In genomic region chr6:69370763-69371162, GRCh38 we compare ENCODE assay signal across 26 cellular contexts.
"Had no signal": no experiment of that assay in that cellular context is flagged by ENCODE, and none has a peak within 500 bp of the region (broad histone marks: within the 10 kb centered on the region; RNA-seq: fewer than 3 reads in every experiment).

No MANE protein-coding gene starts in this region.

- H3K4me3 Mint-ChIP-seq: activated CD4-positive, alpha-beta T cell treated with anti-CD3 and anti-CD28 coated beads, Interleukin-2, amount 10 ng/mL, durations not matched to agents 7 days and 5 days; activated CD8-positive, alpha-beta T cell treated with anti-CD3 and anti-CD28 coated beads for 36 hours; activated naive CD8-positive, alpha-beta T cell treated with anti-CD3 and anti-CD28 coated beads, Interleukin-2, amount 50 U/mL, for 24 hours; activated T-helper 1 cell treated with anti-CD3 and anti-CD28 coated beads, Interleukin-12 subunit alpha, Interleukin-12 subunit beta, Interleukin-2, Interleukin-4 antibody, amounts not matched to agents 30 ng/mL and 10 ng/mL and 1 ng/mL, durations not matched to agents 14 hours and 24 hours and 36 hours; naive B cell; neural crest cell had no signal

- H3K9me3 Mint-ChIP-seq: activated CD4-positive, alpha-beta T cell treated with anti-CD3 and anti-CD28 coated beads, Interleukin-2, amount 10 ng/mL, durations not matched to agents 7 days and 5 days; activated naive CD8-positive, alpha-beta T cell treated with anti-CD3 and anti-CD28 coated beads, Interleukin-2, amount 50 U/mL, for 24 hours; activated T-helper 1 cell treated with anti-CD3 and anti-CD28 coated beads, Interleukin-12 subunit alpha, Interleukin-12 subunit beta, Interleukin-2, Interleukin-4 antibody, amounts not matched to agents 30 ng/mL and 10 ng/mL and 1 ng/mL, durations not matched to agents 14 hours and 24 hours and 36 hours; neural crest cell had no signal

- H3K4me1 Mint-ChIP-seq: activated CD4-positive, alpha-beta T cell treated with anti-CD3 and anti-CD28 coated beads, Interleukin-2, amount 10 ng/mL, durations not matched to agents 7 days and 5 days; activated naive CD8-positive, alpha-beta T cell treated with anti-CD3 and anti-CD28 coated beads, Interleukin-2, amount 50 U/mL, for 24 hours; naive B cell; neural crest cell had no signal

- H3K36me3 ChIP-seq: cardiac muscle cell, colonic mucosa, esophagus squamous epithelium, gastrocnemius medialis, lower lobe of right lung, spleen, upper lobe of left lung, WERI-Rb-1 had no signal

- H3K27me3 ChIP-seq: cardiac muscle cell, colonic mucosa, dorsolateral prefrontal cortex, esophagus squamous epithelium, gastrocnemius medialis, spleen, upper lobe of left lung had no signal

- H3K27ac Mint-ChIP-seq: activated CD4-positive, alpha-beta T cell treated with anti-CD3 and anti-CD28 coated beads, Interleukin-2, amount 10 ng/mL, durations not matched to agents 7 days and 5 days; activated CD8-positive, alpha-beta T cell treated with anti-CD3 and anti-CD28 coated beads for 36 hours; activated naive CD8-positive, alpha-beta T cell treated with anti-CD3 and anti-CD28 coated beads, Interleukin-2, amount 50 U/mL, for 24 hours; activated T-helper 1 cell treated with anti-CD3 and anti-CD28 coated beads, Interleukin-12 subunit alpha, Interleukin-12 subunit beta, Interleukin-2, Interleukin-4 antibody, amounts not matched to agents 30 ng/mL and 10 ng/mL and 1 ng/mL, durations not matched to agents 14 hours and 24 hours and 36 hours; naive B cell had no signal

- FAIRE-seq: TTC549 had no signal

- H3K9me3 ChIP-seq: colonic mucosa, esophagus squamous epithelium, gastrocnemius medialis, lower lobe of right lung, spleen, upper lobe of left lung had no signal

- ATAC-seq: activated CD8-positive, alpha-beta T cell treated with anti-CD3 and anti-CD28 coated beads for 36 hours; activated naive CD8-positive, alpha-beta T cell treated with anti-CD3 and anti-CD28 coated beads, Interleukin-2, amount 50 U/mL, for 24 hours; gastrocnemius medialis; left colon; lower lobe of right lung had no signal

- H3K36me3 Mint-ChIP-seq: naive B cell had no signal

- H3K4me3 ChIP-seq: cardiac muscle cell, colonic mucosa, esophagus squamous epithelium, gastrocnemius medialis, lower lobe of right lung, spleen, upper lobe of left lung had no signal

- H3K4me1 ChIP-seq: colonic mucosa, esophagus squamous epithelium, gastrocnemius medialis, lower lobe of right lung, spleen, upper lobe of left lung had no signal

- H3K27ac ChIP-seq: cardiac muscle cell, colonic mucosa, esophagus squamous epithelium, gastrocnemius medialis, lower lobe of right lung, spleen, upper lobe of left lung, WERI-Rb-1 had no signal

- H3K27me3 Mint-ChIP-seq: activated CD4-positive, alpha-beta T cell treated with anti-CD3 and anti-CD28 coated beads, Interleukin-2, amount 10 ng/mL, durations not matched to agents 7 days and 5 days; activated CD8-positive, alpha-beta T cell treated with anti-CD3 and anti-CD28 coated beads for 36 hours; activated naive CD8-positive, alpha-beta T cell treated with anti-CD3 and anti-CD28 coated beads, Interleukin-2, amount 50 U/mL, for 24 hours; naive B cell had no signal

- DNase-seq: activated CD4-positive, alpha-beta T cell treated with anti-CD3 and anti-CD28 coated beads, Interleukin-2, amount 10 ng/mL, durations not matched to agents 7 days and 5 days; activated CD4-positive, CD25-positive, alpha-beta regulatory T cell treated with anti-CD3 and anti-CD28 coated beads, Interleukin-2, amount 50 U/mL, for 72 hours; activated CD8-positive, alpha-beta T cell treated with anti-CD3 and anti-CD28 coated beads for 36 hours; activated gamma-delta T cell; activated naive CD4-positive, alpha-beta T cell treated with anti-CD3 and anti-CD28 coated beads, Interleukin-2, amount 50 U/mL, for 16 hours; activated naive CD8-positive, alpha-beta T cell treated with anti-CD3 and anti-CD28 coated beads, Interleukin-2, amount 50 U/mL, for 24 hours; colonic mucosa; esophagus squamous epithelium; gastrocnemius medialis; islet precursor cell; left colon; lower lobe of right lung; mesendoderm; naive B cell; retina; spleen; stimulated activated CD4-positive, alpha-beta T cell treated with anti-CD3 and anti-CD28 coated beads, Interleukin-4, amount 100 ng/mL, for 1 hour; stimulated activated naive CD4-positive, alpha-beta T cell; T-helper 1 cell; upper lobe of left lung; WERI-Rb-1 had no signal
